11 cellular contexts compared by ENCODE assay signal in the genomic region with DNA sequence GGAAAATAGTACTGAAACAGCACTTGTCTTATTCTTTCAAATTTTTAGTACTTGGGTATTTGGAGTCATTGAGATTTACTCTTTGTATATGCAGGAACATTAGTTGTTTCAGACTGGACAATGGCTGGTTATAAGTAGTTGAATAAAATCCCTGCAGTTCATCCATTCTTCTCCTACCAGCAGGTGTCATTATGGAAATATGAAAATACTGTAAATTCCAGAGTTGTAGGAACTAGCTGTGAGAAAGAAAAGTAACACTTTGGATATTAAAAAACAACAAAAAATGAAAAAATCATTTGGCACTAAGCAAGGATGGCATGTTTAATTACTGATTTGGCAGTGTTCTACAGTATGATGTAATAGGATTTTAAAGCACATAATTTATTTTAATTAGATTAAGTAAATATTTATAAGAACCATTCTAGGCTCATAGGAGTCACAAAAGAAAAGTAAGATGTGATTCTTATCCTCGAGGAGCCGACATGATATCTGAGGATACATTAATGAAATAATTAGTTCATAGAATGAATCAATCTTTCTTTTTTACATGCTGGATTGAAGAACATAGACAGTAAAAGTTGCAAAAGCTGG.
A peak's percentile ranks its signal among the peaks of the same experiment; 100 is the strongest.
DNase-seq lines count a peak whose midpoint lies in the region; ATAC-seq and TF ChIP-seq lines count a peak whose summit lies in the region.
"Had no signal": no experiment of that assay in that cellular context is flagged by ENCODE, and none has a peak within 500 bp of the region (broad histone marks: within the 10 kb centered on the region; RNA-seq: fewer than 3 reads in every experiment).

No MANE protein-coding gene starts in this region.

- CTCF ChIA-PET in naive thymus-derived CD4-positive, alpha-beta T cell (lab: Charles Lee), result no interaction called here

- ATAC-seq in DND-41 (ENCODE audit: insufficient read depth, low read depth) (no peak), HG03442 (IDR thresholded peaks at IDR 0.05; ENCODE audit: unreplicated experiment) (no peak), GM21825 (IDR thresholded peaks at IDR 0.05; ENCODE audit: unreplicated experiment) (no peak)
- no peak for ATAC-seq in naive thymus-derived CD4-positive, alpha-beta T cell

- H3K36me3 Mint-ChIP-seq in naive thymus-derived CD4-positive, alpha-beta T cell, result no peaks in the 10 kb centered on the region

- peaks cover 0 to 37% (median 2%) of the 10 kb centered on the region in 5 donors for H3K27me3 Mint-ChIP-seq in naive thymus-derived CD4-positive, alpha-beta T cell

- DNase-seq in DND-41, result no peak
- DNase-seq in dorsolateral prefrontal cortex, result no peak
- no peak for DNase-seq in prostate gland (ENCODE audit: low spot score)
- no peak for DNase-seq in naive thymus-derived CD4-positive, alpha-beta T cell
- DNase-seq in NCI-H146 (lab: John Stamatoyannopoulos, UW), result no peak
- DNase-seq: activated T-cell treated with anti-CD3 and anti-CD28 coated beads, Interleukin-2, amount 50 U/mL, for 24 hours; NCI-H774; nucleus accumbens had no signal

- H3K4me3 Mint-ChIP-seq in naive thymus-derived CD4-positive, alpha-beta T cell, result no peak overlapping the region
- H3K4me3 Mint-ChIP-seq: activated T-cell treated with anti-CD3 and anti-CD28 coated beads, Interleukin-2, amount 50 U/mL, for 24 hours had no signal

- WGBS in prostate gland, result 30% methylated on average over 2 of the region's 2 CpGs

- POLR2A ChIA-PET in naive thymus-derived CD4-positive, alpha-beta T cell (lab: Charles Lee), result interaction anchor here (0.5 kb wide), 1 partner anchor 16 kb away, joined by 4 read pairs; no protein-coding TSS in a partner anchor

- H3K9me3 ChIP-seq in DND-41 (ENCODE audit: insufficient read depth, low read length, severe bottlenecking), result no peaks in the 10 kb centered on the region
- H3K9me3 ChIP-seq in OCI-LY3 (ENCODE audit: insufficient read depth, low read length), result no peaks in the 10 kb centered on the region
- no peaks in the 10 kb centered on the region for H3K9me3 ChIP-seq in prostate gland
- no peaks in the 10 kb centered on the region for H3K9me3 ChIP-seq in naive thymus-derived CD4-positive, alpha-beta T cell (ENCODE audit: control insufficient read depth in 2 of 3, low read length in 3 of 3)

- intact Hi-C loops in dorsolateral prefrontal cortex (cut with DNase I), result no loop called here
- intact Hi-C loops in prostate gland (cut with DNase I), result loop anchor here (5.0 kb wide), 1 partner anchor 357 kb away; no protein-coding TSS in a partner anchor
- intact Hi-C loops in naive thymus-derived CD4-positive, alpha-beta T cell (cut with micrococcal nuclease), result no loop called here

- no peaks in the 10 kb centered on the region for H3K79me2 ChIP-seq in DND-41 (ENCODE audit: insufficient read depth, low read length)
- H3K79me2 ChIP-seq in OCI-LY3 (ENCODE audit: low read length), result no peaks in the 10 kb centered on the region

- no peak overlapping the region for H3K4me3 ChIP-seq in DND-41 (ENCODE audit: low read depth in 1 of 2, low read length in 2 of 2)
- H3K4me3 ChIP-seq in OCI-LY3 (ENCODE audit: low read length), result no peak overlapping the region
- no peak overlapping the region for H3K4me3 ChIP-seq in dorsolateral prefrontal cortex
- H3K4me3 ChIP-seq in prostate gland, result no peak overlapping the region
- no peak overlapping the region for H3K4me3 ChIP-seq in naive thymus-derived CD4-positive, alpha-beta T cell (ENCODE audit: low read length)

- no peak for TF ChIP-seq POLR2A in prostate gland (IDR thresholded peaks at IDR 0.05)

- H3K9ac ChIP-seq in DND-41 (ENCODE audit: low read depth, low read length), result no peak overlapping the region
- H3K9ac ChIP-seq in OCI-LY3 (ENCODE audit: low read length), result no peak overlapping the region

- no peaks in the 10 kb centered on the region for H3K4me1 ChIP-seq in DND-41 (ENCODE audit: insufficient read depth, low read length)
- H3K4me1 ChIP-seq in OCI-LY3 (ENCODE audit: low read length), result peaks cover 25% of the 10 kb centered on the region
- no peaks in the 10 kb centered on the region for H3K4me1 ChIP-seq in prostate gland (replicated peaks)
- no peaks in the 10 kb centered on the region for H3K4me1 ChIP-seq in naive thymus-derived CD4-positive, alpha-beta T cell (ENCODE audit: control insufficient read depth in 2 of 2, insufficient read depth in 2 of 2, low read length in 2 of 2)

- H2AFZ ChIP-seq in DND-41 (ENCODE audit: low read depth, low read length), result no peak overlapping the region
- no peak overlapping the region for H2AFZ ChIP-seq in OCI-LY3 (ENCODE audit: low read depth, low read length)

- H3K27ac Mint-ChIP-seq in naive thymus-derived CD4-positive, alpha-beta T cell, result no peak overlapping the region
- H3K27ac Mint-ChIP-seq: activated T-cell treated with anti-CD3 and anti-CD28 coated beads, Interleukin-2, amount 50 U/mL, for 24 hours had no signal

- H3K27me3 ChIP-seq in DND-41 (ENCODE audit: insufficient read depth, low read length, poor library complexity) (no peaks in the 10 kb centered on the region), OCI-LY3 (ENCODE audit: low read depth, low read length) (0 out of 2 replicates have a peak, but pooled peaks cover 6% of the 10 kb centered on the region), dorsolateral prefrontal cortex (no peaks in the 10 kb centered on the region), prostate gland (replicated peaks; ENCODE audit: insufficient read depth) (no peaks in the 10 kb centered on the region)
- no peaks in the 10 kb centered on the region for H3K27me3 ChIP-seq in naive thymus-derived CD4-positive, alpha-beta T cell (ENCODE audit: control insufficient read depth in 2 of 2, insufficient read depth in 2 of 2, low read length in 2 of 2)

- H3K9me3 Mint-ChIP-seq in naive thymus-derived CD4-positive, alpha-beta T cell, result no peaks in the 10 kb centered on the region

- TF ChIP-seq CTCF in DND-41 (IDR thresholded peaks at IDR 0.05; ENCODE audit: borderline replicate concordance, extremely low read depth, low read length, poor library complexity, severe bottlenecking) (peak; percentile 44), OCI-LY3 (IDR thresholded peaks at IDR 0.05; ENCODE audit: low read depth, low read length) (peak; percentile 21), dorsolateral prefrontal cortex (IDR thresholded peaks at IDR 0.05 in 54 of 56, conservative IDR thresholded peaks at IDR 0.05 in 2 of 56; ENCODE audit: low read depth in 1 of 56, partially characterized antibody in 56 of 56) (peak in 39 of 56 donors; percentile 12 to 55 (median 31)), prostate gland (IDR thresholded peaks at IDR 0.05) (peak in 3 of 4 experiments; percentile 30 to 61 (median 59))

- H3K27ac ChIP-seq in DND-41 (ENCODE audit: low read length), result no peak overlapping the region
- H3K27ac ChIP-seq in OCI-LY3 (ENCODE audit: low read length), result no peak overlapping the region
- no peak overlapping the region for H3K27ac ChIP-seq in dorsolateral prefrontal cortex
- no peak overlapping the region for H3K27ac ChIP-seq in prostate gland
- H3K27ac ChIP-seq in naive thymus-derived CD4-positive, alpha-beta T cell (ENCODE audit: low read depth, low read length), result no peak overlapping the region

- no peak overlapping the region for H3K4me2 ChIP-seq in DND-41 (ENCODE audit: insufficient read depth, low read length)
- H3K4me2 ChIP-seq in OCI-LY3 (ENCODE audit: low read length), result no peak overlapping the region

- no peaks in the 10 kb centered on the region for H3K36me3 ChIP-seq in DND-41 (ENCODE audit: insufficient read depth, low read length)
- no peaks in the 10 kb centered on the region for H3K36me3 ChIP-seq in OCI-LY3 (replicated peaks; ENCODE audit: low read depth, low read length)
- H3K36me3 ChIP-seq in prostate gland, result no peaks in the 10 kb centered on the region
- H3K36me3 ChIP-seq in naive thymus-derived CD4-positive, alpha-beta T cell (ENCODE audit: control insufficient read depth in 2 of 3, insufficient read depth in 3 of 3, low read length in 3 of 3), result no peaks in the 10 kb centered on the region

- H4K20me1 ChIP-seq in DND-41 (ENCODE audit: insufficient read depth, low read length) (no peaks in the 10 kb centered on the region), OCI-LY3 (ENCODE audit: insufficient read depth, low read length) (no peaks in the 10 kb centered on the region)

- H3K4me1 Mint-ChIP-seq in naive thymus-derived CD4-positive, alpha-beta T cell, result peaks cover 0 to 4% (median 0%) of the 10 kb centered on the region in 7 donors
